ENCODE assay signal across 8 cellular contexts in the genomic region with DNA sequence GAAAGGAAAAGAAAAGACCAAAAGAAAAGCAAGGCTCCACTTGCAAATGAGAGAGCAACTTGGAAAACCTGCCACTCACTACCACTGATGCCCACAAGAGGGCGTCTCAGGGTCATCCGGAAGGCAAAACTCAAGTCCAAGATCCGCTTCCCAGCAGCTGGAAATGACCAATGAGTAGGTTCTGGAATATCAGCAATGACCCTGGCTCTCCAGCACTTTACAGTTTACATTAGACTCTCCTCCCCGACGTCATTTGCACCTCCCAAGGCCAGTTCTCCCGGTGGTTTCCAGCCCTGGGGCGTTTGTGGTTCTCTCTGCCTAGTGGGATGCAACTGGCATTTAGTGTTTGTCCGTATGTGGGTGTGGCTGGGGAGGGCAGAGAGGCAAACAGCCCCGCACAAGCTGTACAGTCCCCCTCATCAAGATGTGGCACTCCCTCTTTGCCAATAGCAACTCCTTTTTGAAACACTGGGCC.
A peak's percentile ranks its signal among the peaks of the same experiment; 100 is the strongest.
DNase-seq lines count a peak whose midpoint lies in the region; ATAC-seq, FAIRE-seq and TF ChIP-seq lines count a peak whose summit lies in the region.

No MANE protein-coding gene starts in this region.

- DNase-seq in NCI-H2171 (lab: John Stamatoyannopoulos, UW) (peak; percentile 8), epithelial cell of proximal tubule (ENCODE audit: low read depth) (peak; percentile 33), mesothelial cell of epicardium (ENCODE audit: low spot score in 2 of 2, unreplicated experiment in 2 of 2) (peak in 1 of 2 experiments; percentile 78), superior temporal gyrus (ENCODE audit: extremely low spot score) (peak; percentile 84)
- peak; percentile 34 for DNase-seq in activated CD4-positive, alpha-beta T cell treated with anti-CD3 and anti-CD28 coated beads, Interleukin-2, amount 50 U/mL, for 1 hour

- FAIRE-seq in A204.1 (lab: Jason Lieb, UNC) = peak; percentile 85

- H3K4me3 ChIP-seq in epithelial cell of proximal tubule (ENCODE audit: low read depth, low read length) = no peak overlapping the region

- H3K4me1 Mint-ChIP-seq in mesothelial cell of epicardium = peaks cover 14% of the 10 kb centered on the region

- peaks cover 51% of the 10 kb centered on the region for H3K27me3 Mint-ChIP-seq in mesothelial cell of epicardium (ENCODE audit: low read depth)

- peak overlapping the region; percentile 8 for H3K27ac Mint-ChIP-seq in mesothelial cell of epicardium

- H3K9me3 Mint-ChIP-seq in mesothelial cell of epicardium = no peaks in the 10 kb centered on the region

- no peak overlapping the region for H3K4me3 Mint-ChIP-seq in mesothelial cell of epicardium

- ATAC-seq in HG03439 (IDR thresholded peaks at IDR 0.05; ENCODE audit: unreplicated experiment) = no peak

- no peaks in the 10 kb centered on the region for H3K36me3 Mint-ChIP-seq in mesothelial cell of epicardium

- TF ChIP-seq CTCF in GM12873 (IDR thresholded peaks at IDR 0.05; ENCODE audit: insufficient read depth, low read depth, low read length, missing control alignments) = peak; percentile 94
- TF ChIP-seq CTCF in epithelial cell of proximal tubule (conservative IDR thresholded peaks at IDR 0.05; ENCODE audit: low read depth, low read length) = peak; percentile 96
- TF ChIP-seq CTCF in mesothelial cell of epicardium (IDR thresholded peaks at IDR 0.05; ENCODE audit: unreplicated experiment) = peak; percentile 96
